Comparison of ENCODE assay signal across 19 cellular contexts in genomic region chr19:31313291-31314030, GRCh38. TPM values are rescaled to one million over a fixed set of nuclear protein-coding genes. Genes with fewer than 3 reads are reported as not detected.
"Had no signal": no experiment of that assay in that cellular context is flagged by ENCODE, and none has a peak within 500 bp of the region (broad histone marks: within the 10 kb centered on the region; RNA-seq: fewer than 3 reads in every experiment).

No MANE protein-coding gene starts in this region.

- H3K9me3 ChIP-seq: lower lobe of right lung, spleen, thyroid gland had no signal

- H3K27me3 ChIP-seq: neural progenitor cell, spleen, thyroid gland had no signal

- H3K27ac ChIP-seq: lower lobe of right lung, neural progenitor cell, spleen had no signal

- H2AFZ ChIP-seq: neural progenitor cell had no signal

- H3K4me3 ChIP-seq: lower lobe of right lung, neural progenitor cell, spleen, thyroid gland had no signal

- H3K4me2 ChIP-seq: neural progenitor cell had no signal

- FAIRE-seq: kidney had no signal

- H3K36me3 ChIP-seq: lower lobe of right lung, neural progenitor cell, spleen, thyroid gland had no signal

- DNase-seq: activated CD4-positive, alpha-beta memory T cell treated with anti-CD3 and anti-CD28 coated beads, Interleukin-2, amount 10 ng/mL, durations not matched to agents 7 days and 5 days; activated CD4-positive, alpha-beta T cell treated with anti-CD3 and anti-CD28 coated beads, Interleukin-2, amount 10 ng/mL, durations not matched to agents 24 days and 14 days; activated effector memory CD4-positive, alpha-beta T cell treated with Interleukin-2 at 50 U/mL for 16 hours; activated naive CD4-positive, alpha-beta T cell treated with anti-CD3 and anti-CD28 coated beads for 36 hours; activated naive CD8-positive, alpha-beta T cell treated with anti-CD3 and anti-CD28 coated beads, Interleukin-2, amount 10 ng/mL, durations not matched to agents 7 days and 5 days; activated T-cell treated with anti-CD3 and anti-CD28 coated beads, Interleukin-2, amount 50 U/mL, for 72 hours; amniotic stem cell; cortex of kidney; effector CD8-positive, alpha-beta T cell; foreskin melanocyte; kidney; lower lobe of right lung; naive thymus-derived CD8-positive, alpha-beta T cell; spleen; stimulated activated CD4-positive, alpha-beta T cell treated with anti-CD3 and anti-CD28 coated beads, Interleukin-4, amount 100 ng/mL, for 1 hour; stimulated activated naive CD8-positive, alpha-beta T cell treated with anti-CD3 and anti-CD28 coated beads, Interleukin-15, Interleukin-2, amounts not matched to agents 100 U/mL and 50 U/mL, for 24 hours; T1000; thyroid gland had no signal

- H3K9ac ChIP-seq: neural progenitor cell had no signal

RNA-seq across cellular contexts. Expression of gene TSHZ3, which starts 35.8 kb away (rescaled TPM):
- total RNA-seq: naive thymus-derived CD8-positive, alpha-beta T cell had no signal
